In the genomic region with DNA sequence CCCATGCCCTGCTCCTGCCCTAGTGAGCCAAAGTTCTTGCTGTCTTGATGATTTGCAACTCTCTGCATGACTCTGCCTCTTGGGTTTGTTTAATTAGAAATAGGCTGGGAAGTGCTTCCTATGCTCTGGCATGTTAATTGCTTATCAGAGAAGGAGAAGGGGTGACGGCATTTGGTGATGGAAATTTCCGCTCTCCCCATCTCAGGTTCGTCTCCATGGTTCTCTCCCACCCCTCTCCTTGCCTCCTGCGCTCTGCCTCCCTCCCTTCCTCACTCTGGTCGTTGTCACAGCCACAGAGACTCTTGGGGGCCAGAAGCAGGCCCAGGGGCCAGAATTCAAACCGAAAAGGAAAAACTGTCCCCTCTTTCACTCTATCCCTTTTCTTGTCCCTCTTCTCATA, we compare ENCODE assay signal across 18 cellular contexts.
A peak's percentile ranks its signal among the peaks of the same experiment; 100 is the strongest.
DNase-seq lines count a peak whose midpoint lies in the region; ATAC-seq and TF ChIP-seq lines count a peak whose summit lies in the region.
"Had no signal": no experiment of that assay in that cellular context is flagged by ENCODE, and none has a peak within 500 bp of the region (broad histone marks: within the 10 kb centered on the region; RNA-seq: fewer than 3 reads in every experiment).

No MANE protein-coding gene starts in this region.

- no peaks in the 10 kb centered on the region for H3K9me3 ChIP-seq in neural progenitor cell (ENCODE audit: low read depth)
- H3K9me3 ChIP-seq: BE2C had no signal

- H3K36me3 Mint-ChIP-seq in GM23338 (ENCODE audit: low read depth) (no peaks in the 10 kb centered on the region), brain (peaks cover 5% of the 10 kb centered on the region), memory B cell (peaks cover 7% of the 10 kb centered on the region), neural progenitor cell (no peaks in the 10 kb centered on the region)

- H3K4me1 Mint-ChIP-seq in GM23338 = peaks cover 11% of the 10 kb centered on the region
- H3K4me1 Mint-ChIP-seq in brain = peaks cover 35% of the 10 kb centered on the region
- H3K4me1 Mint-ChIP-seq in memory B cell = no peaks in the 10 kb centered on the region
- H3K4me1 Mint-ChIP-seq in neural progenitor cell = peaks cover 11% of the 10 kb centered on the region
- H3K4me1 Mint-ChIP-seq: CD4-positive, CD25-positive, alpha-beta regulatory T cell; CD8-positive, alpha-beta memory T cell had no signal

- peak; percentile 27; the same call in 2 of the 3 replicates for ATAC-seq in GM23338
- no peak for ATAC-seq in memory B cell (ENCODE audit: low read depth)
- ATAC-seq in HG02588 (IDR thresholded peaks at IDR 0.05; ENCODE audit: unreplicated experiment) = no peak
- ATAC-seq: HCT116 had no signal

- H3K4me1 ChIP-seq in GM23338 (ENCODE audit: insufficient read depth) = peaks cover 7% of the 10 kb centered on the region; the same call in 1 of the 2 replicates
- peaks cover 4% of the 10 kb centered on the region for H3K4me1 ChIP-seq in neural progenitor cell

- H2AFZ ChIP-seq in GM23338 (no peak overlapping the region), neural progenitor cell (replicated peaks) (no peak overlapping the region)
- H2AFZ ChIP-seq: GM23248 had no signal

- DNase-seq in GM23338 (ENCODE audit: low spot score) = no peak
- DNase-seq in memory B cell (ENCODE audit: low spot score in 2 of 2) = no peak
- DNase-seq in neural progenitor cell (ENCODE audit: low spot score) = no peak
- no peak for DNase-seq in RPMI8226
- DNase-seq in activated CD4-positive, CD25-positive, alpha-beta regulatory T cell (lab: John Stamatoyannopoulos, UW) = no peak
- DNase-seq in HUDEP-2 (lab: John Stamatoyannopoulos, UW; ENCODE audit: unreplicated experiment in 76 of 76) = no peak
- DNase-seq: BE2C; CD4-positive, CD25-positive, alpha-beta regulatory T cell; CD8-positive, alpha-beta memory T cell; COR-L47; DMS 273 treated with DMSO at 0.1 percent for 48 hours; DMS53; DND-41; EL; GM23248 had no signal

- no peak overlapping the region for H3K27ac ChIP-seq in GM23338 (ENCODE audit: low read depth)
- no peak overlapping the region for H3K27ac ChIP-seq in neural progenitor cell
- H3K27ac ChIP-seq: GM23248 had no signal

- TF ChIP-seq CTCF in GM23338 (conservative IDR thresholded peaks at IDR 0.05; ENCODE audit: low read depth in 2 of 2) = no peak
- no peak for TF ChIP-seq CTCF in brain (conservative IDR thresholded peaks at IDR 0.05)
- no peak for TF ChIP-seq CTCF in neural progenitor cell (IDR thresholded peaks at IDR 0.05)

- H3F3A ChIP-seq in GM23338 (replicated peaks; ENCODE audit: low read depth) (no peaks in the 10 kb centered on the region), neural progenitor cell (ENCODE audit: low read depth) (no peaks in the 10 kb centered on the region)

- H3K27ac Mint-ChIP-seq in GM23338 = no peak overlapping the region
- peak overlapping the region in 3 of 5 experiments; percentile 1 to 75 (median 50) for H3K27ac Mint-ChIP-seq in brain
- peak overlapping the region; percentile 2 for H3K27ac Mint-ChIP-seq in memory B cell
- H3K27ac Mint-ChIP-seq in neural progenitor cell = peak overlapping the region; percentile 39
- H3K27ac Mint-ChIP-seq: CD4-positive, CD25-positive, alpha-beta regulatory T cell had no signal

- H4K20me1 ChIP-seq in GM23338 (replicated peaks; ENCODE audit: insufficient read depth) (no peaks in the 10 kb centered on the region), neural progenitor cell (ENCODE audit: low read depth) (no peaks in the 10 kb centered on the region)

- H3K9ac ChIP-seq in neural progenitor cell = no peak overlapping the region
- H3K9ac ChIP-seq: GM23248 had no signal

- H3K79me2 ChIP-seq in GM23338 (replicated peaks; ENCODE audit: insufficient read depth) (no peaks in the 10 kb centered on the region), neural progenitor cell (ENCODE audit: low read depth) (no peaks in the 10 kb centered on the region)

- H3K27me3 Mint-ChIP-seq in GM23338 (ENCODE audit: insufficient read depth, low read depth, poor library complexity) (peaks cover 6% of the 10 kb centered on the region), brain (peaks cover 4% of the 10 kb centered on the region), memory B cell (no peaks in the 10 kb centered on the region), neural progenitor cell (ENCODE audit: insufficient read depth, low read depth) (peaks cover 2% of the 10 kb centered on the region)

- H3K27me3 ChIP-seq in GM23338 (ENCODE audit: insufficient read depth) = no peaks in the 10 kb centered on the region
- no peaks in the 10 kb centered on the region for H3K27me3 ChIP-seq in neural progenitor cell
- H3K27me3 ChIP-seq: BE2C had no signal

- H3K36me3 ChIP-seq in GM23338 (ENCODE audit: insufficient read depth) = no peaks in the 10 kb centered on the region
- H3K36me3 ChIP-seq in neural progenitor cell = no peaks in the 10 kb centered on the region
- H3K36me3 ChIP-seq: BE2C had no signal

- H3K4me2 ChIP-seq in GM23338 (no peak overlapping the region), neural progenitor cell (no peak overlapping the region)

- H3K4me3 ChIP-seq in GM23338 = no peak overlapping the region
- H3K4me3 ChIP-seq in neural progenitor cell = no peak overlapping the region
- H3K4me3 ChIP-seq: GM23248 had no signal

- H3K4me3 Mint-ChIP-seq in GM23338 (no peak overlapping the region), brain (no peak overlapping the region), memory B cell (no peak overlapping the region), neural progenitor cell (no peak overlapping the region)
- H3K4me3 Mint-ChIP-seq: CD4-positive, CD25-positive, alpha-beta regulatory T cell; CD8-positive, alpha-beta memory T cell had no signal

- H3K9me2 ChIP-seq in GM23338 (ENCODE audit: insufficient read depth) = 0 out of 2 replicates have a peak, but pooled peaks cover 8% of the 10 kb centered on the region

- H3K9me3 Mint-ChIP-seq in GM23338 (no peaks in the 10 kb centered on the region), brain (peaks cover 0 to 2% (median 0%) of the 10 kb centered on the region in 5 experiments), memory B cell (no peaks in the 10 kb centered on the region), neural progenitor cell (peaks cover 2% of the 10 kb centered on the region)
- H3K9me3 Mint-ChIP-seq: CD4-positive, CD25-positive, alpha-beta regulatory T cell; CD8-positive, alpha-beta memory T cell had no signal

TF ChIP-seq in GM23338, 12 proteins besides CTCF, POLR2A, EP300 and RAD21:
- TF ChIP-seq ZNF114 (CRISPR knock-in tag; IDR thresholded peaks at IDR 0.05) (no peak), EZH2phosphoT487 (IDR thresholded peaks at IDR 0.05; ENCODE audit: unreplicated experiment) (no peak)
